Comparison of ENCODE assay signal across 21 cellular contexts in the genomic region with DNA sequence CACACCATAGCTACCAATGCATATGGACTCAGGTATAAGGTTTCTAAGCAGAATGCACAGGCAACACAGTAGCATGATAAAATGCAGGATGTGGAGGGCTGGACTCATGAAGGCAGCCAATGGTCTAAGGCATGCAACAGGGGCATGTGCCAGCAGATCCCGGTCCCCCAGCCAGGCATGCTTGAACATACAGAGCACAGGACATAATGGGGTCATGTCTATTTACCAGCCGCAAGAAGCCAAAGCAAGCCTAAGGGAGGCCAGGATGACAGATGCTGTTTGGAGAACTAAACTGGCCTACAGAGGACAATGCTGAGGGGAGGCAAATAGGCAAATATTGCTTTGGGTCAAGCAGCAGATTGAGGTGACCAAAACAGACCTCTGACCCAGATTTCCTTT.
DNase-seq lines count a peak whose midpoint lies in the region; ATAC-seq and TF ChIP-seq lines count a peak whose summit lies in the region.
"Had no signal": no experiment of that assay in that cellular context is flagged by ENCODE, and none has a peak within 500 bp of the region (broad histone marks: within the 10 kb centered on the region; RNA-seq: fewer than 3 reads in every experiment).

No MANE protein-coding gene starts in this region.

- H3K9me2 ChIP-seq in hepatocyte (replicated peaks; ENCODE audit: insufficient read depth) = no peaks in the 10 kb centered on the region
- H3K9me2 ChIP-seq: SK-N-SH had no signal

- 90% methylated on average over 2 of the region's 2 CpGs for WGBS in hepatocyte (ENCODE audit: low lambda C conversion rate, missing lambda C conversion rate)

- no peak for TF ChIP-seq CTCF in vagina (IDR thresholded peaks at IDR 0.05)
- no peak for TF ChIP-seq CTCF in hepatocyte (IDR thresholded peaks at IDR 0.05; ENCODE audit: poor library complexity)

- H3K27me3 ChIP-seq in vagina = no peaks in the 10 kb centered on the region
- no peaks in the 10 kb centered on the region for H3K27me3 ChIP-seq in hepatocyte
- H3K27me3 ChIP-seq: BLaER1, suprapubic skin had no signal

- TF ChIP-seq POLR2A in vagina (IDR thresholded peaks at IDR 0.05) = no peak

- no peak overlapping the region for H2AFZ ChIP-seq in hepatocyte

- no peaks in the 10 kb centered on the region for H4K20me1 ChIP-seq in hepatocyte (ENCODE audit: insufficient read depth, poor library complexity, severe bottlenecking)

- H3K27ac ChIP-seq in vagina (peak overlapping the region; percentile 67), hepatocyte (no peak overlapping the region)
- H3K27ac ChIP-seq: BLaER1, HL-60 had no signal

- H3K4me3 ChIP-seq in vagina (no peak overlapping the region), hepatocyte (no peak overlapping the region)
- H3K4me3 ChIP-seq: BLaER1, suprapubic skin had no signal

- no peaks in the 10 kb centered on the region for H3K79me2 ChIP-seq in hepatocyte

- intact Hi-C loops in left ventricle myocardium superior (cut with micrococcal nuclease) = no loop called here
- intact Hi-C loops in vagina (cut with DNase I) = loop anchor here (10.0 kb wide), 1 partner anchor 106 kb away; no protein-coding TSS in a partner anchor

- ATAC-seq in left ventricle myocardium superior = peak; percentile 56
- no peak for ATAC-seq in GM19467 (IDR thresholded peaks at IDR 0.05; ENCODE audit: unreplicated experiment)

- no peak overlapping the region for H3K4me2 ChIP-seq in hepatocyte
- H3K4me2 ChIP-seq: BLaER1, SK-N-SH had no signal

- H3K9me3 ChIP-seq in vagina (no peaks in the 10 kb centered on the region), hepatocyte (ENCODE audit: low read depth) (no peaks in the 10 kb centered on the region)
- H3K9me3 ChIP-seq: BLaER1, SK-N-SH, suprapubic skin had no signal

- peaks cover 0 to 8% of the 10 kb centered on the region in 2 donors for H3K36me3 ChIP-seq in vagina
- H3K36me3 ChIP-seq in hepatocyte (replicated peaks; ENCODE audit: insufficient read depth, low read depth) = no peaks in the 10 kb centered on the region

- H3K4me1 ChIP-seq in vagina (peaks cover 21% of the 10 kb centered on the region), hepatocyte (ENCODE audit: insufficient read depth) (no peaks in the 10 kb centered on the region)

- DNase-seq in SHP77 (lab: John Stamatoyannopoulos, UW) = peak; percentile 3 to 29
- DNase-seq in SHP77 treated with DMSO at 0.1 percent for 48 hours (lab: John Stamatoyannopoulos, UW) = no peak
- peak; percentile 55 for DNase-seq in left ventricle myocardium superior
- DNase-seq in retina = peak; percentile 24
- no peak for DNase-seq in vagina (ENCODE audit: extremely low spot score in 2 of 2)
- no peak for DNase-seq in hepatocyte (ENCODE audit: low spot score)
- DNase-seq in NCI-H524 (lab: John Stamatoyannopoulos, UW) = no peak
- DNase-seq: 8988T; activated CD4-positive, CD25-positive, alpha-beta regulatory T cell treated with anti-CD3 and anti-CD28 coated beads, Interleukin-2, amount 50 U/mL, for 72 hours; activated gamma-delta T cell treated with Interleukin-2 at 50 U/mL for 16 hours; erythroblast; GOT3; NCI-H1930; NCI-H446 treated with DMSO at 0.1 percent for 48 hours; SK-N-SH; stimulated activated CD4-positive, alpha-beta T cell treated with anti-CD3 and anti-CD28 coated beads, Interleukin-2, amount 100 ng/mL, for 48 hours; T1000 had no signal

Comparison
In these comparisons a context has a peak if more than half of its experiments do, and no peak if none do; other contexts are left out.
1. DNase-seq: peak in SHP77 (2 of 2), left ventricle myocardium superior (single experiment) and retina (single experiment); none in SHP77 treated with DMSO at 0.1 percent for 48 hours (single experiment), vagina (0 of 2), hepatocyte (single experiment) and NCI-H524 (0 of 2).